Comparison of ENCODE assay signal across 18 cellular contexts in the genomic region with DNA sequence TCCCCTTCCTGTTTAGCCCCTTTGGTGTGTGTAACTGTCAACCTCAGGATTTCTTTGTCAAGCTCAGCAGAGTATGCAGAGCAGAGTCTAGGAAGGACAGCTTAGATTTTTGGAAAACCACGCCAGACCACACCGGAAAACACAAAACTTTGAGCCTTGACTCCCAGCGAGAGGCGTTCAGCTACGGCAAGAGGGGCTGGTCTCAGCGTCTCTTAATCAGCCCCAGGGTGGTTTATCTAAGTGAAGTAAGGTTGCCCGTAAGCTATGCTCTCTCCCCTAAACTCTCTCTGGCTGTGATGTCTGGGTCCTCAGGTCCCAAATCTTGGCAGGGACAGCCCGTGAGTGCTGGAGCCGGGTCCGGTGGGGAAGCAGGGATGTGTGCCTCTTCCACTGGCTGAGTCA.
DNase-seq lines count a peak whose midpoint lies in the region; ATAC-seq lines count a peak whose summit lies in the region.
"Had no signal": no experiment of that assay in that cellular context is flagged by ENCODE, and none has a peak within 500 bp of the region (broad histone marks: within the 10 kb centered on the region; RNA-seq: fewer than 3 reads in every experiment).

No MANE protein-coding gene starts in this region.

- peak overlapping the region; percentile 55 for H3K27ac Mint-ChIP-seq in activated CD4-positive, alpha-beta T cell treated with anti-CD3 and anti-CD28 coated beads, Interleukin-2, amount 10 ng/mL, durations not matched to agents 24 days and 14 days
- H3K27ac Mint-ChIP-seq in effector memory CD8-positive, alpha-beta T cell = peak overlapping the region; percentile 83 to 89
- peak overlapping the region; percentile 74 for H3K27ac Mint-ChIP-seq in stimulated activated effector memory CD8-positive, alpha-beta T cell treated with anti-CD3 and anti-CD28 coated beads, Interleukin-12 subunit alpha, Interleukin-12 subunit beta, amount 100 ng/mL, for 72 hours
- H3K27ac Mint-ChIP-seq: activated CD8-positive, alpha-beta memory T cell treated with anti-CD3 and anti-CD28 coated beads, Interleukin-2, amount 10 ng/mL, durations not matched to agents 7 days and 5 days had no signal

- intact Hi-C loops in activated CD4-positive, alpha-beta T cell treated with anti-CD3 and anti-CD28 coated beads, Interleukin-2, amount 10 ng/mL, durations not matched to agents 24 days and 14 days (cut with micrococcal nuclease) = no loop called here

- peak overlapping the region; percentile 70 for H3K4me3 Mint-ChIP-seq in activated CD4-positive, alpha-beta T cell treated with anti-CD3 and anti-CD28 coated beads, Interleukin-2, amount 10 ng/mL, durations not matched to agents 24 days and 14 days
- peak overlapping the region; percentile 41 to 64 for H3K4me3 Mint-ChIP-seq in effector memory CD8-positive, alpha-beta T cell
- H3K4me3 Mint-ChIP-seq in stimulated activated effector memory CD8-positive, alpha-beta T cell treated with anti-CD3 and anti-CD28 coated beads, Interleukin-12 subunit alpha, Interleukin-12 subunit beta, amount 100 ng/mL, for 72 hours = peak overlapping the region; percentile 49
- H3K4me3 Mint-ChIP-seq: activated CD8-positive, alpha-beta memory T cell treated with anti-CD3 and anti-CD28 coated beads, Interleukin-2, amount 10 ng/mL, durations not matched to agents 7 days and 5 days had no signal

- DNase-seq in activated CD4-positive, alpha-beta T cell treated with anti-CD3 and anti-CD28 coated beads, Interleukin-2, amount 10 ng/mL, durations not matched to agents 24 days and 14 days = peak; percentile 64
- no peak for DNase-seq in activated CD4-positive, alpha-beta T cell treated with anti-CD3 and anti-CD28 coated beads, Interleukin-2, amount 50 U/mL, for 1 hour
- peak; percentile 75 for DNase-seq in RPMI7951 (ENCODE audit: low read depth)
- DNase-seq in effector memory CD8-positive, alpha-beta T cell = no peak
- DNase-seq in stimulated activated effector memory CD8-positive, alpha-beta T cell treated with anti-CD3 and anti-CD28 coated beads, Interleukin-12 subunit alpha, Interleukin-12 subunit beta, amount 100 ng/mL, for 72 hours (ENCODE audit: low spot score in 2 of 2) = no peak
- DNase-seq: activated CD8-positive, alpha-beta memory T cell treated with anti-CD3 and anti-CD28 coated beads, Interleukin-2, amount 10 ng/mL, durations not matched to agents 7 days and 5 days; caudate nucleus; GF-D8; head of caudate nucleus; mucosa of descending colon; NCI-H1694 treated with DMSO at 0.1 percent for 48 hours; NCI-H446; SJCRH30; small intestine had no signal

- peaks cover 10% of the 10 kb centered on the region for H3K27me3 Mint-ChIP-seq in activated CD4-positive, alpha-beta T cell treated with anti-CD3 and anti-CD28 coated beads, Interleukin-2, amount 10 ng/mL, durations not matched to agents 24 days and 14 days
- peaks cover 10 to 14% of the 10 kb centered on the region in 2 donors for H3K27me3 Mint-ChIP-seq in effector memory CD8-positive, alpha-beta T cell

- no peaks in the 10 kb centered on the region for H3K9me3 Mint-ChIP-seq in activated CD4-positive, alpha-beta T cell treated with anti-CD3 and anti-CD28 coated beads, Interleukin-2, amount 10 ng/mL, durations not matched to agents 24 days and 14 days
- H3K9me3 Mint-ChIP-seq in effector memory CD8-positive, alpha-beta T cell = no peaks in the 10 kb centered on the region
- H3K9me3 Mint-ChIP-seq in stimulated activated effector memory CD8-positive, alpha-beta T cell treated with anti-CD3 and anti-CD28 coated beads, Interleukin-12 subunit alpha, Interleukin-12 subunit beta, amount 100 ng/mL, for 72 hours = no peaks in the 10 kb centered on the region

- H3K4me1 Mint-ChIP-seq in activated CD4-positive, alpha-beta T cell treated with anti-CD3 and anti-CD28 coated beads, Interleukin-2, amount 10 ng/mL, durations not matched to agents 24 days and 14 days = peaks cover 11% of the 10 kb centered on the region
- H3K4me1 Mint-ChIP-seq in effector memory CD8-positive, alpha-beta T cell (ENCODE audit: low read depth in 2 of 2) = peaks cover 17 to 22% of the 10 kb centered on the region in 2 donors
- peaks cover 32% of the 10 kb centered on the region for H3K4me1 Mint-ChIP-seq in stimulated activated effector memory CD8-positive, alpha-beta T cell treated with anti-CD3 and anti-CD28 coated beads, Interleukin-12 subunit alpha, Interleukin-12 subunit beta, amount 100 ng/mL, for 72 hours

- no peaks in the 10 kb centered on the region for H3K36me3 Mint-ChIP-seq in activated CD4-positive, alpha-beta T cell treated with anti-CD3 and anti-CD28 coated beads, Interleukin-2, amount 10 ng/mL, durations not matched to agents 24 days and 14 days (ENCODE audit: low read depth)
- no peaks in the 10 kb centered on the region for H3K36me3 Mint-ChIP-seq in effector memory CD8-positive, alpha-beta T cell (ENCODE audit: insufficient read depth)
- no peaks in the 10 kb centered on the region for H3K36me3 Mint-ChIP-seq in stimulated activated effector memory CD8-positive, alpha-beta T cell treated with anti-CD3 and anti-CD28 coated beads, Interleukin-12 subunit alpha, Interleukin-12 subunit beta, amount 100 ng/mL, for 72 hours
- H3K36me3 Mint-ChIP-seq: activated CD8-positive, alpha-beta memory T cell treated with anti-CD3 and anti-CD28 coated beads, Interleukin-2, amount 10 ng/mL, durations not matched to agents 7 days and 5 days had no signal

- ATAC-seq in effector memory CD8-positive, alpha-beta T cell (replicated peaks) = peak; percentile 50
- peak; percentile 65 for ATAC-seq in stimulated activated effector memory CD8-positive, alpha-beta T cell treated with anti-CD3 and anti-CD28 coated beads, Interleukin-12 subunit alpha, Interleukin-12 subunit beta, amount 100 ng/mL, for 72 hours
- ATAC-seq in GM21529 (IDR thresholded peaks at IDR 0.05; ENCODE audit: unreplicated experiment) (no peak), GM18520 (IDR thresholded peaks at IDR 0.05; ENCODE audit: unreplicated experiment) (no peak), HG03097 (IDR thresholded peaks at IDR 0.05; ENCODE audit: low FRiP score, unreplicated experiment) (no peak)
- ATAC-seq: A549; activated CD8-positive, alpha-beta memory T cell treated with anti-CD3 and anti-CD28 coated beads, Interleukin-2, amount 10 ng/mL, durations not matched to agents 7 days and 5 days; mucosa of descending colon had no signal

Comparison
In these comparisons a context has a peak if more than half of its experiments do, and no peak if none do; other contexts are left out.
1. DNase-seq: peak in activated CD4-positive, alpha-beta T cell treated with anti-CD3 and anti-CD28 coated beads, Interleukin-2, amount 10 ng/mL, durations not matched to agents 24 days and 14 days (single experiment) and RPMI7951 (single experiment); none in activated CD4-positive, alpha-beta T cell treated with anti-CD3 and anti-CD28 coated beads, Interleukin-2, amount 50 U/mL, for 1 hour (single experiment), effector memory CD8-positive, alpha-beta T cell (0 of 3) and stimulated activated effector memory CD8-positive, alpha-beta T cell treated with anti-CD3 and anti-CD28 coated beads, Interleukin-12 subunit alpha, Interleukin-12 subunit beta, amount 100 ng/mL, for 72 hours (0 of 2).
2. ATAC-seq: peak in effector memory CD8-positive, alpha-beta T cell (single experiment) and stimulated activated effector memory CD8-positive, alpha-beta T cell treated with anti-CD3 and anti-CD28 coated beads, Interleukin-12 subunit alpha, Interleukin-12 subunit beta, amount 100 ng/mL, for 72 hours (single experiment); none in GM21529 (single experiment), GM18520 (single experiment) and HG03097 (single experiment).
3. Peak in every context shown above with its lines, with median percentiles within 50 percentile points of each other: H3K27ac Mint-ChIP-seq and H3K4me3 Mint-ChIP-seq.